Comparison of ENCODE assay signal across 12 cellular contexts in genomic region chr7:4742852-4743251, GRCh38. TPM values are rescaled to one million over a fixed set of nuclear protein-coding genes. Genes with fewer than 3 reads are reported as not detected.
A peak's percentile ranks its signal among the peaks of the same experiment; 100 is the strongest.
DNase-seq lines count a peak whose midpoint lies in the region; ATAC-seq, FAIRE-seq and TF ChIP-seq lines count a peak whose summit lies in the region.
"Had no signal": no experiment of that assay in that cellular context is flagged by ENCODE, and none has a peak within 500 bp of the region (broad histone marks: within the 10 kb centered on the region; RNA-seq: fewer than 3 reads in every experiment).

No MANE protein-coding gene starts in this region.

- H3K4me2 ChIP-seq in astrocyte (ENCODE audit: low read length) = no peak overlapping the region

- H3K36me3 ChIP-seq in astrocyte (ENCODE audit: insufficient read depth, low read length) = peaks cover 5% of the 10 kb centered on the region
- peaks cover 24 to 30% (median 26%) of the 10 kb centered on the region in 3 donors for H3K36me3 ChIP-seq in tibial artery

- H3K4me3 Mint-ChIP-seq in activated naive CD4-positive, alpha-beta T cell treated with anti-CD3 and anti-CD28 coated beads, Interleukin-2, amount 10 ng/mL, durations not matched to agents 7 days and 5 days = no peak overlapping the region
- no peak overlapping the region for H3K4me3 Mint-ChIP-seq in activated naive CD4-positive, alpha-beta T cell treated with anti-CD3 and anti-CD28 coated beads for 36 hours
- H3K4me3 Mint-ChIP-seq in astrocyte (ENCODE audit: unreplicated experiment) (no peak overlapping the region), memory B cell (no peak overlapping the region)

- no peak for DNase-seq in activated naive CD4-positive, alpha-beta T cell treated with anti-CD3 and anti-CD28 coated beads, Interleukin-2, amount 10 ng/mL, durations not matched to agents 7 days and 5 days
- no peak for DNase-seq in activated naive CD4-positive, alpha-beta T cell treated with anti-CD3 and anti-CD28 coated beads for 36 hours
- DNase-seq in astrocyte (ENCODE audit: low read depth) = peak; percentile 12
- DNase-seq in memory B cell (ENCODE audit: low spot score in 2 of 2) = no peak
- DNase-seq in tibial artery = no peak
- no peak for DNase-seq in KG1 (lab: John Stamatoyannopoulos, UW)
- no peak for DNase-seq in islet precursor cell
- DNase-seq in T-helper 9 cell = no peak
- DNase-seq: stimulated activated CD4-positive, alpha-beta T cell treated with anti-CD3 and anti-CD28 coated beads, Interleukin-4, amount 100 ng/mL, for 1 hour had no signal

- FAIRE-seq in astrocyte (lab: Jason Lieb, UNC) = no peak
- FAIRE-seq: G401.6 had no signal

- peaks cover 82% of the 10 kb centered on the region for H3K4me1 Mint-ChIP-seq in activated naive CD4-positive, alpha-beta T cell treated with anti-CD3 and anti-CD28 coated beads, Interleukin-2, amount 10 ng/mL, durations not matched to agents 7 days and 5 days
- H3K4me1 Mint-ChIP-seq in activated naive CD4-positive, alpha-beta T cell treated with anti-CD3 and anti-CD28 coated beads for 36 hours (ENCODE audit: low read depth) = peaks cover 74% of the 10 kb centered on the region
- peaks cover 50% of the 10 kb centered on the region for H3K4me1 Mint-ChIP-seq in astrocyte (ENCODE audit: low read depth, unreplicated experiment)
- H3K4me1 Mint-ChIP-seq in memory B cell = peaks cover 30% of the 10 kb centered on the region

- H3K4me1 ChIP-seq in astrocyte (ENCODE audit: insufficient read depth, low read length) (peaks cover 47% of the 10 kb centered on the region), tibial artery (peaks cover 0 to 76% (median 61%) of the 10 kb centered on the region in 4 donors)

- CTCF ChIA-PET in activated naive CD4-positive, alpha-beta T cell treated with anti-CD3 and anti-CD28 coated beads, Interleukin-2, amount 10 ng/mL, durations not matched to agents 7 days and 5 days (lab: Charles Lee) = no interaction called here
- CTCF ChIA-PET in activated naive CD4-positive, alpha-beta T cell treated with anti-CD3 and anti-CD28 coated beads for 36 hours (lab: Charles Lee) = interaction anchor here (2.8 kb wide), 1 partner anchor 10 kb away, joined by 8 read pairs; no protein-coding TSS in a partner anchor

- H3K27me3 Mint-ChIP-seq in activated naive CD4-positive, alpha-beta T cell treated with anti-CD3 and anti-CD28 coated beads, Interleukin-2, amount 10 ng/mL, durations not matched to agents 7 days and 5 days = no peaks in the 10 kb centered on the region
- H3K27me3 Mint-ChIP-seq in activated naive CD4-positive, alpha-beta T cell treated with anti-CD3 and anti-CD28 coated beads for 36 hours (ENCODE audit: low read depth) = no peaks in the 10 kb centered on the region
- H3K27me3 Mint-ChIP-seq in astrocyte (ENCODE audit: low read depth, unreplicated experiment) = no peaks in the 10 kb centered on the region
- H3K27me3 Mint-ChIP-seq in memory B cell = no peaks in the 10 kb centered on the region

- H3K4me3 ChIP-seq in astrocyte (ENCODE audit: insufficient read depth, low read depth, low read length) (no peak overlapping the region), tibial artery (no peak overlapping the region)
- H3K4me3 ChIP-seq: Peyer's patch had no signal

- no peak for TF ChIP-seq CTCF in astrocyte (IDR thresholded peaks at IDR 0.05; ENCODE audit: insufficient read depth, low read depth, low read length)
- no peak for TF ChIP-seq CTCF in tibial artery (IDR thresholded peaks at IDR 0.05)

- H3K27ac Mint-ChIP-seq in activated naive CD4-positive, alpha-beta T cell treated with anti-CD3 and anti-CD28 coated beads, Interleukin-2, amount 10 ng/mL, durations not matched to agents 7 days and 5 days = peak overlapping the region; percentile 98
- no peak overlapping the region for H3K27ac Mint-ChIP-seq in activated naive CD4-positive, alpha-beta T cell treated with anti-CD3 and anti-CD28 coated beads for 36 hours
- H3K27ac Mint-ChIP-seq in astrocyte (ENCODE audit: unreplicated experiment) (no peak overlapping the region), memory B cell (peak overlapping the region; percentile 95)

- ATAC-seq in memory B cell (ENCODE audit: low read depth) = no peak

- no peaks in the 10 kb centered on the region for H4K20me1 ChIP-seq in astrocyte (ENCODE audit: insufficient read depth, low read length)

- intact Hi-C loops in activated naive CD4-positive, alpha-beta T cell treated with anti-CD3 and anti-CD28 coated beads for 36 hours (cut with micrococcal nuclease) = loop anchor here (10.0 kb wide), 1 partner anchor 952 kb away; no protein-coding TSS in a partner anchor
- intact Hi-C loops in tibial artery (cut with DNase I; ENCODE audit: low total_unique reads) = no loop called here

- H3K27ac ChIP-seq in astrocyte (ENCODE audit: low read depth, low read length) = no peak overlapping the region
- peak overlapping the region; percentile 80 to 91 for H3K27ac ChIP-seq in tibial artery
- H3K27ac ChIP-seq: parathyroid adenoma had no signal

- H3K9ac ChIP-seq in astrocyte (ENCODE audit: low read length) = no peak overlapping the region
- H3K9ac ChIP-seq: parathyroid adenoma had no signal

- no peaks in the 10 kb centered on the region for H3K9me3 ChIP-seq in astrocyte (ENCODE audit: insufficient read depth, low read depth, low read length)
- H3K9me3 ChIP-seq in tibial artery = no peaks in the 10 kb centered on the region
- H3K9me3 ChIP-seq: Peyer's patch had no signal

- H3K27me3 ChIP-seq in astrocyte (ENCODE audit: insufficient read depth, low read length) = no peaks in the 10 kb centered on the region
- no peaks in the 10 kb centered on the region for H3K27me3 ChIP-seq in tibial artery
- H3K27me3 ChIP-seq: Peyer's patch had no signal

- H2AFZ ChIP-seq in astrocyte (ENCODE audit: low read depth, low read length) = no peak overlapping the region
- H2AFZ ChIP-seq: parathyroid adenoma had no signal

- H3K9me3 Mint-ChIP-seq in activated naive CD4-positive, alpha-beta T cell treated with anti-CD3 and anti-CD28 coated beads, Interleukin-2, amount 10 ng/mL, durations not matched to agents 7 days and 5 days = no peaks in the 10 kb centered on the region
- no peaks in the 10 kb centered on the region for H3K9me3 Mint-ChIP-seq in activated naive CD4-positive, alpha-beta T cell treated with anti-CD3 and anti-CD28 coated beads for 36 hours
- H3K9me3 Mint-ChIP-seq in astrocyte (ENCODE audit: unreplicated experiment) (no peaks in the 10 kb centered on the region), memory B cell (no peaks in the 10 kb centered on the region)

- H3K79me2 ChIP-seq in astrocyte (ENCODE audit: insufficient read depth, low read length) = peaks cover 41% of the 10 kb centered on the region

- peaks cover 35% of the 10 kb centered on the region for H3K36me3 Mint-ChIP-seq in activated naive CD4-positive, alpha-beta T cell treated with anti-CD3 and anti-CD28 coated beads, Interleukin-2, amount 10 ng/mL, durations not matched to agents 7 days and 5 days
- H3K36me3 Mint-ChIP-seq in activated naive CD4-positive, alpha-beta T cell treated with anti-CD3 and anti-CD28 coated beads for 36 hours (ENCODE audit: low read depth) = peaks cover 32% of the 10 kb centered on the region
- H3K36me3 Mint-ChIP-seq in astrocyte (ENCODE audit: low read depth, unreplicated experiment) (peaks cover 38% of the 10 kb centered on the region), memory B cell (peaks cover 7% of the 10 kb centered on the region)

RNA-seq across cellular contexts. Expression of gene AP5Z1, which starts 32.6 kb away (rescaled TPM):
- total RNA-seq in activated naive CD4-positive, alpha-beta T cell treated with anti-CD3 and anti-CD28 coated beads for 36 hours = 10 to 100 TPM; 15.3 to 18.1 TPM
- 70.7 and 75.6 TPM in 2 replicates for total RNA-seq in astrocyte

Comparison
In these comparisons a context has a peak if more than half of its experiments do, and no peak if none do; other contexts are left out.
1. H3K27ac Mint-ChIP-seq: peak in activated naive CD4-positive, alpha-beta T cell treated with anti-CD3 and anti-CD28 coated beads, Interleukin-2, amount 10 ng/mL, durations not matched to agents 7 days and 5 days (single experiment) and memory B cell (single experiment); none in activated naive CD4-positive, alpha-beta T cell treated with anti-CD3 and anti-CD28 coated beads for 36 hours (single experiment) and astrocyte (single experiment).